In genomic region chr3:31695280-31696008, GRCh38 we compare ENCODE assay signal across 8 cellular contexts.
DNase-seq lines count a peak whose midpoint lies in the region; ATAC-seq and TF ChIP-seq lines count a peak whose summit lies in the region.

No MANE protein-coding gene starts in this region.

- no peaks in the 10 kb centered on the region for H3F3A ChIP-seq in DOHH2 (ENCODE audit: control insufficient read depth, insufficient read depth)

- H3K79me2 ChIP-seq in DOHH2 (ENCODE audit: control insufficient read depth, low read length) = no peaks in the 10 kb centered on the region

- ATAC-seq in HG02798 (IDR thresholded peaks at IDR 0.05; ENCODE audit: poor library complexity, unreplicated experiment) = peak; percentile 74
- peak; percentile 39 to 40 for ATAC-seq in lower lobe of right lung
- no peak for ATAC-seq in HG03095 (IDR thresholded peaks at IDR 0.05; ENCODE audit: unreplicated experiment)
- no peak for ATAC-seq in GM19467 (IDR thresholded peaks at IDR 0.05; ENCODE audit: unreplicated experiment)
- no peak for ATAC-seq in HG02981 (IDR thresholded peaks at IDR 0.05; ENCODE audit: unreplicated experiment)

- no peaks in the 10 kb centered on the region for H4K20me1 ChIP-seq in DOHH2 (ENCODE audit: control insufficient read depth, insufficient read depth, low read depth, low read length)

- H3K27ac ChIP-seq in DOHH2 (ENCODE audit: low read depth, low read length) (no peak overlapping the region), WERI-Rb-1 (no peak overlapping the region), lower lobe of right lung (no peak overlapping the region)

- TF ChIP-seq CTCF in DOHH2 (IDR thresholded peaks at IDR 0.05; ENCODE audit: low read depth, low read length, poor library complexity, severe bottlenecking) (peak; percentile 47), WERI-Rb-1 (IDR thresholded peaks at IDR 0.05; ENCODE audit: low read depth, low read length) (peak; percentile 27; the same call in 1 of the 2 replicates), lower lobe of right lung (IDR thresholded peaks at IDR 0.05) (peak; percentile 25)

- H3K4me1 ChIP-seq in DOHH2 (ENCODE audit: control insufficient read depth, low read length) = no peaks in the 10 kb centered on the region
- H3K4me1 ChIP-seq in lower lobe of right lung = no peaks in the 10 kb centered on the region

- no peak for DNase-seq in WERI-Rb-1
- DNase-seq in lower lobe of right lung = no peak
- no peak for DNase-seq in NCI-H2107 treated with DMSO at 0.1 percent for 48 hours (lab: John Stamatoyannopoulos, UW; ENCODE audit: unreplicated experiment)

- intact Hi-C loops in lower lobe of right lung (cut with DNase I) = no loop called here

- H3K27me3 ChIP-seq in DOHH2 (ENCODE audit: control insufficient read depth, low read length) = no peaks in the 10 kb centered on the region
- no peaks in the 10 kb centered on the region for H3K27me3 ChIP-seq in WERI-Rb-1 (ENCODE audit: insufficient read depth, low read depth, severe bottlenecking)
- H3K27me3 ChIP-seq in lower lobe of right lung (ENCODE audit: low read depth) = no peaks in the 10 kb centered on the region

- H3K4me3 ChIP-seq in DOHH2 (ENCODE audit: low read length) (no peak overlapping the region), WERI-Rb-1 (ENCODE audit: low read depth, low read length) (no peak overlapping the region), lower lobe of right lung (no peak overlapping the region)

- peaks cover 47% of the 10 kb centered on the region for H3K36me3 ChIP-seq in DOHH2 (ENCODE audit: control insufficient read depth, low read length)
- no peaks in the 10 kb centered on the region for H3K36me3 ChIP-seq in WERI-Rb-1
- no peaks in the 10 kb centered on the region for H3K36me3 ChIP-seq in lower lobe of right lung

- H3K9me3 ChIP-seq in DOHH2 (ENCODE audit: control insufficient read depth, insufficient read depth, low read length) (no peaks in the 10 kb centered on the region), WERI-Rb-1 (ENCODE audit: severe bottlenecking) (no peaks in the 10 kb centered on the region), lower lobe of right lung (no peaks in the 10 kb centered on the region)

- H3K9me2 ChIP-seq in DOHH2 (replicated peaks; ENCODE audit: control insufficient read depth, low read length) = no peaks in the 10 kb centered on the region

- no peak overlapping the region for H3K4me2 ChIP-seq in DOHH2 (ENCODE audit: low read length)

Comparison
In these comparisons a context has a peak if more than half of its experiments do, and no peak if none do; other contexts are left out.
1. ATAC-seq: peak in HG02798 (single experiment) and lower lobe of right lung (2 of 2); none in HG03095 (single experiment), GM19467 (single experiment) and HG02981 (single experiment).
2. Peak in every context shown above with its lines, with median percentiles within 50 percentile points of each other: CTCF ChIP-seq.